Comparison of ENCODE assay signal across 1 cellular context in the genomic region with DNA sequence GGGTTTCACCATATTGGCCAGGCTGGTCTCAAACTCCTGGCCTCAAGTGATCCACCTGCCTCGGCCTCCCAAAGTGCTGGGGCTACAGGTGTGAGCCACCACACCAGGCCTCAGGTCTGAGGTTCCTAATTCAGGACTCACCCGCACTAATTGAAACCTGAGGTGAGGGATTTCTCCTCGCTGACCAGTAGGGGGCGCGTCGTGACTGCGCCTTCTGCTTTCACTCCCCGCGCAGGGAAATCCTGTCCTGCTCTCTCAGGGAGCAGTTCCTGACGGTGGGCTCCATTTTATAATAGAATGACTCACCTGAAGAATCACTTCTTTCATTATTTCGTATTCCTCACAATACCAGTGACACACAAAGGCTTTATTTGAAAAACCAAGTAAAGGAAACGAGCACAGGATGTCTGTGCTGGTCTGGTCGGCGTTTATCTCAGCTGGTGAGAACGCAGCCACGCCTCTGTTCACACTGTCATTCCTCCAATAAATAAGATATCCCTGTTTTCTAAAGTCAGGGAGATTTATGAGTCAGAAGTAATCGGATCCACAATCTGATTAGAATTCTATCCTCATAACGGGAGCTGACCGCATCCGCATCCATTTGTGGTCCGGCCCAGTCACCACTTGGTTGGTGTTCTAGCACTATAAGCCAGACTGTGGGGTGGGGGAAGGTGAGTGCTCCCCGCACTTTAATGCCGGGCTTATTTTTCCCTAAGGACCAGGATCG.
A peak's percentile ranks its signal among the peaks of the same experiment; 100 is the strongest.
TF ChIP-seq lines count a peak whose summit lies in the region.

No MANE protein-coding gene starts in this region.

TF ChIP-seq in HEK293, 187 proteins besides CTCF, POLR2A, EP300 and RAD21 (continued from another document and continues in another):
- TF ChIP-seq, protein P1, sequence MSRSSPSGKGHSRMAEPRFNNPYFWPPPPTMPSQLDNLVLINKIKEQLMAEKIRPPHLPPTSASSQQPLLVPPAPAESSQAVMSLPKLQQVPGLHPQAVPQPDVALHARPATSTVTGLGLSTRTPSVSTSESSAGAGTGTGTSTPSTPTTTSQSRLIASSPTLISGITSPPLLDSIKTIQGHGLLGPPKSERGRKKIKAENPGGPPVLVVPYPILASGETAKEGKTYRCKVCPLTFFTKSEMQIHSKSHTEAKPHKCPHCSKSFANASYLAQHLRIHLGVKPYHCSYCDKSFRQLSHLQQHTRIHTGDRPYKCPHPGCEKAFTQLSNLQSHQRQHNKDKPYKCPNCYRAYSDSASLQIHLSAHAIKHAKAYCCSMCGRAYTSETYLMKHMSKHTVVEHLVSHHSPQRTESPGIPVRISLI (tag by site-specific recombination; IDR thresholded peaks at IDR 0.05) = no peak
- TF ChIP-seq GLI4 (tag by site-specific recombination; IDR thresholded peaks at IDR 0.05) = no peak
- TF ChIP-seq, protein P2, sequence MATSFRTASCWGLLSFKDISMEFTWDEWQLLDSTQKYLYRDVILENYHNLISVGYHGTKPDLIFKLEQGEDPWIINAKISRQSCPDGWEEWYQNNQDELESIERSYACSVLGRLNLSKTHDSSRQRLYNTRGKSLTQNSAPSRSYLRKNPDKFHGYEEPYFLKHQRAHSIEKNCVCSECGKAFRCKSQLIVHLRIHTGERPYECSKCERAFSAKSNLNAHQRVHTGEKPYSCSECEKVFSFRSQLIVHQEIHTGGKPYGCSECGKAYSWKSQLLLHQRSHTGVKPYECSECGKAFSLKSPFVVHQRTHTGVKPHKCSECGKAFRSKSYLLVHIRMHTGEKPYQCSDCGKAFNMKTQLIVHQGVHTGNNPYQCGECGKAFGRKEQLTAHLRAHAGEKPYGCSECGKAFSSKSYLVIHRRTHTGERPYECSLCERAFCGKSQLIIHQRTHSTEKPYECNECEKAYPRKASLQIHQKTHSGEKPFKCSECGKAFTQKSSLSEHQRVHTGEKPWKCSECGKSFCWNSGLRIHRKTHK (tag by site-specific recombination; IDR thresholded peaks at IDR 0.05) = no peak
- no peak for TF ChIP-seq ZNF335 (tag by site-specific recombination; conservative IDR thresholded peaks at IDR 0.05)
- TF ChIP-seq, protein P3, sequence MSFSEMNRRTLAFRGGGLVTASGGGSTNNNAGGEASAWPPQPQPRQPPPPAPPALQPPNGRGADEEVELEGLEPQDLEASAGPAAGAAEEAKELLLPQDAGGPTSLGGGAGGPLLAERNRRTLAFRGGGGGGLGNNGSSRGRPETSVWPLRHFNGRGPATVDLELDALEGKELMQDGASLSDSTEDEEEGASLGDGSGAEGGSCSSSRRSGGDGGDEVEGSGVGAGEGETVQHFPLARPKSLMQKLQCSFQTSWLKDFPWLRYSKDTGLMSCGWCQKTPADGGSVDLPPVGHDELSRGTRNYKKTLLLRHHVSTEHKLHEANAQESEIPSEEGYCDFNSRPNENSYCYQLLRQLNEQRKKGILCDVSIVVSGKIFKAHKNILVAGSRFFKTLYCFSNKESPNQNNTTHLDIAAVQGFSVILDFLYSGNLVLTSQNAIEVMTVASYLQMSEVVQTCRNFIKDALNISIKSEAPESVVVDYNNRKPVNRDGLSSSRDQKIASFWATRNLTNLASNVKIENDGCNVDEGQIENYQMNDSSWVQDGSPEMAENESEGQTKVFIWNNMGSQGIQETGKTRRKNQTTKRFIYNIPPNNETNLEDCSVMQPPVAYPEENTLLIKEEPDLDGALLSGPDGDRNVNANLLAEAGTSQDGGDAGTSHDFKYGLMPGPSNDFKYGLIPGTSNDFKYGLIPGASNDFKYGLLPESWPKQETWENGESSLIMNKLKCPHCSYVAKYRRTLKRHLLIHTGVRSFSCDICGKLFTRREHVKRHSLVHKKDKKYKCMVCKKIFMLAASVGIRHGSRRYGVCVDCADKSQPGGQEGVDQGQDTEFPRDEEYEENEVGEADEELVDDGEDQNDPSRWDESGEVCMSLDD (tag by site-specific recombination; IDR thresholded peaks at IDR 0.05) = no peak
- TF ChIP-seq ZNF394 (tag by site-specific recombination; IDR thresholded peaks at IDR 0.05; ENCODE audit: borderline replicate concordance) = peak; percentile 35; the same call in 1 of the 2 replicates
- TF ChIP-seq SP7 (tag by site-specific recombination; IDR thresholded peaks at IDR 0.05) = peak; percentile 77
- peak; percentile 60; the same call in 1 of the 2 replicates for TF ChIP-seq KLF9 (tag by site-specific recombination; IDR thresholded peaks at IDR 0.05; ENCODE audit: low read depth)
- TF ChIP-seq MEIS1 (CRISPR knock-in tag; IDR thresholded peaks at IDR 0.05; ENCODE audit: borderline replicate concordance) = 0 out of 2 replicates have a peak, but pooled peaks have one; percentile 31
- TF ChIP-seq ZNF48 (tag by site-specific recombination; IDR thresholded peaks at IDR 0.05) = no peak
- no peak for TF ChIP-seq ZBTB1 (tag by site-specific recombination; IDR thresholded peaks at IDR 0.05)
- TF ChIP-seq FEZF1 (tag by site-specific recombination; IDR thresholded peaks at IDR 0.05) = peak; percentile 32; the same call in 1 of the 2 replicates
- TF ChIP-seq, protein P4, sequence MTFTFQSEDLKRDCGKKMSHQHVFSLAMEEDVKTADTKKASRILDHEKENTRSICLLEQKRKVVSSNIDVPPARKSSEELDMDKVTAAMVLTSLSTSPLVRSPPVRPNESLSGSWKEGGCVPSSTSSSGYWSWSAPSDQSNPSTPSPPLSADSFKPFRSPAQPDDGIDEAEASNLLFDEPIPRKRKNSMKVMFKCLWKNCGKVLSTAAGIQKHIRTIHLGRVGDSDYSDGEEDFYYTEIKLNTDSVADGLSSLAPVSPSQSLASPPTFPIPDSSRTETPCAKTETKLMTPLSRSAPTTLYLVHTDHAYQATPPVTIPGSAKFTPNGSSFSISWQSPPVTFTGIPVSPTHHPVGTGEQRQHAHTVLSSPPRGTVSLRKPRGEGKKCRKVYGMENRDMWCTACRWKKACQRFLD (tag by site-specific recombination; IDR thresholded peaks at IDR 0.05) = no peak
- TF ChIP-seq, protein P5, sequence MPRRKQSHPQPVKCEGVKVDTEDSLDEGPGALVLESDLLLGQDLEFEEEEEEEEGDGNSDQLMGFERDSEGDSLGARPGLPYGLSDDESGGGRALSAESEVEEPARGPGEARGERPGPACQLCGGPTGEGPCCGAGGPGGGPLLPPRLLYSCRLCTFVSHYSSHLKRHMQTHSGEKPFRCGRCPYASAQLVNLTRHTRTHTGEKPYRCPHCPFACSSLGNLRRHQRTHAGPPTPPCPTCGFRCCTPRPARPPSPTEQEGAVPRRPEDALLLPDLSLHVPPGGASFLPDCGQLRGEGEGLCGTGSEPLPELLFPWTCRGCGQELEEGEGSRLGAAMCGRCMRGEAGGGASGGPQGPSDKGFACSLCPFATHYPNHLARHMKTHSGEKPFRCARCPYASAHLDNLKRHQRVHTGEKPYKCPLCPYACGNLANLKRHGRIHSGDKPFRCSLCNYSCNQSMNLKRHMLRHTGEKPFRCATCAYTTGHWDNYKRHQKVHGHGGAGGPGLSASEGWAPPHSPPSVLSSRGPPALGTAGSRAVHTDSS (tag by site-specific recombination; IDR thresholded peaks at IDR 0.05) = no peak
- no peak; the same call in 1 of the 2 replicates for TF ChIP-seq ZNF184 (tag by site-specific recombination; IDR thresholded peaks at IDR 0.05)
- TF ChIP-seq ZNF311 (tag by site-specific recombination; IDR thresholded peaks at IDR 0.05; ENCODE audit: borderline replicate concordance) = no peak
- TF ChIP-seq TRIM28 (IDR thresholded peaks at IDR 0.05; ENCODE audit: borderline replicate concordance, low read length) = no peak
- peak; percentile 91 for TF ChIP-seq SCRT2 (tag by site-specific recombination; IDR thresholded peaks at IDR 0.05)
- TF ChIP-seq, protein P6, sequence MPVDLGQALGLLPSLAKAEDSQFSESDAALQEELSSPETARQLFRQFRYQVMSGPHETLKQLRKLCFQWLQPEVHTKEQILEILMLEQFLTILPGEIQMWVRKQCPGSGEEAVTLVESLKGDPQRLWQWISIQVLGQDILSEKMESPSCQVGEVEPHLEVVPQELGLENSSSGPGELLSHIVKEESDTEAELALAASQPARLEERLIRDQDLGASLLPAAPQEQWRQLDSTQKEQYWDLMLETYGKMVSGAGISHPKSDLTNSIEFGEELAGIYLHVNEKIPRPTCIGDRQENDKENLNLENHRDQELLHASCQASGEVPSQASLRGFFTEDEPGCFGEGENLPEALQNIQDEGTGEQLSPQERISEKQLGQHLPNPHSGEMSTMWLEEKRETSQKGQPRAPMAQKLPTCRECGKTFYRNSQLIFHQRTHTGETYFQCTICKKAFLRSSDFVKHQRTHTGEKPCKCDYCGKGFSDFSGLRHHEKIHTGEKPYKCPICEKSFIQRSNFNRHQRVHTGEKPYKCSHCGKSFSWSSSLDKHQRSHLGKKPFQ (tag by site-specific recombination; IDR thresholded peaks at IDR 0.05) = peak; percentile 97
- TF ChIP-seq, protein P7, sequence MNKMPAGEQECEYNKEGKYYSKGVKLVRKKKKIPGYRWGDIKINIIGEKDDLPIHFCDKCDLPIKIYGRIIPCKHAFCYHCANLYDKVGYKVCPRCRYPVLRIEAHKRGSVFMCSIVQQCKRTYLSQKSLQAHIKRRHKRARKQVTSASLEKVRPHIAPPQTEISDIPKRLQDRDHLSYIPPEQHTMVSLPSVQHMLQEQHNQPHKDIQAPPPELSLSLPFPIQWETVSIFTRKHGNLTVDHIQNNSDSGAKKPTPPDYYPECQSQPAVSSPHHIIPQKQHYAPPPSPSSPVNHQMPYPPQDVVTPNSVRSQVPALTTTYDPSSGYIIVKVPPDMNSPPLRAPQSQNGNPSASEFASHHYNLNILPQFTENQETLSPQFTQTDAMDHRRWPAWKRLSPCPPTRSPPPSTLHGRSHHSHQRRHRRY (tag by site-specific recombination; IDR thresholded peaks at IDR 0.05) = no peak
- TF ChIP-seq ZNF629 (tag by site-specific recombination; IDR thresholded peaks at IDR 0.05) = peak; percentile 82
- TF ChIP-seq, protein P8, sequence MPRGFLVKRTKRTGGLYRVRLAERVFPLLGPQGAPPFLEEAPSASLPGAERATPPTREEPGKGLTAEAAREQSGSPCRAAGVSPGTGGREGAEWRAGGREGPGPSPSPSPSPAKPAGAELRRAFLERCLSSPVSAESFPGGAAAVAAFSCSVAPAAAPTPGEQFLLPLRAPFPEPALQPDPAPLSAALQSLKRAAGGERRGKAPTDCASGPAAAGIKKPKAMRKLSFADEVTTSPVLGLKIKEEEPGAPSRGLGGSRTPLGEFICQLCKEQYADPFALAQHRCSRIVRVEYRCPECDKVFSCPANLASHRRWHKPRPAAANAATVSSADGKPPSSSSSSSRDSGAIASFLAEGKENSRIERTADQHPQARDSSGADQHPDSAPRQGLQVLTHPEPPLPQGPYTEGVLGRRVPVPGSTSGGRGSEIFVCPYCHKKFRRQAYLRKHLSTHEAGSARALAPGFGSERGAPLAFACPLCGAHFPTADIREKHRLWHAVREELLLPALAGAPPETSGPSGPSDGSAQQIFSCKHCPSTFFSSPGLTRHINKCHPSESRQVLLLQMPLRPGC (tag by site-specific recombination; IDR thresholded peaks at IDR 0.05) = no peak
- TF ChIP-seq KLF1 (tag by site-specific recombination; IDR thresholded peaks at IDR 0.05) = peak; percentile 33; the same call in 1 of the 2 replicates
- peak; percentile 72; the same call in 1 of the 2 replicates for TF ChIP-seq ZSCAN30 (tag by site-specific recombination; IDR thresholded peaks at IDR 0.05)
- TF ChIP-seq WT1 (tag by site-specific recombination; IDR thresholded peaks at IDR 0.05) = no peak
- TF ChIP-seq SALL2 (tag by site-specific recombination; IDR thresholded peaks at IDR 0.05; ENCODE audit: borderline replicate concordance) = no peak
- TF ChIP-seq, protein P9, sequence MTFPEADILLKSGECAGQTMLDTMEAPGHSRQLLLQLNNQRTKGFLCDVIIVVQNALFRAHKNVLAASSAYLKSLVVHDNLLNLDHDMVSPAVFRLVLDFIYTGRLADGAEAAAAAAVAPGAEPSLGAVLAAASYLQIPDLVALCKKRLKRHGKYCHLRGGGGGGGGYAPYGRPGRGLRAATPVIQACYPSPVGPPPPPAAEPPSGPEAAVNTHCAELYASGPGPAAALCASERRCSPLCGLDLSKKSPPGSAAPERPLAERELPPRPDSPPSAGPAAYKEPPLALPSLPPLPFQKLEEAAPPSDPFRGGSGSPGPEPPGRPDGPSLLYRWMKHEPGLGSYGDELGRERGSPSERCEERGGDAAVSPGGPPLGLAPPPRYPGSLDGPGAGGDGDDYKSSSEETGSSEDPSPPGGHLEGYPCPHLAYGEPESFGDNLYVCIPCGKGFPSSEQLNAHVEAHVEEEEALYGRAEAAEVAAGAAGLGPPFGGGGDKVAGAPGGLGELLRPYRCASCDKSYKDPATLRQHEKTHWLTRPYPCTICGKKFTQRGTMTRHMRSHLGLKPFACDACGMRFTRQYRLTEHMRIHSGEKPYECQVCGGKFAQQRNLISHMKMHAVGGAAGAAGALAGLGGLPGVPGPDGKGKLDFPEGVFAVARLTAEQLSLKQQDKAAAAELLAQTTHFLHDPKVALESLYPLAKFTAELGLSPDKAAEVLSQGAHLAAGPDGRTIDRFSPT (tag by site-specific recombination; IDR thresholded peaks at IDR 0.05) = peak; percentile 75
- no peak for TF ChIP-seq ZNF266 (tag by site-specific recombination; IDR thresholded peaks at IDR 0.05; ENCODE audit: low read depth)
- TF ChIP-seq ZNF366 (tag by site-specific recombination; conservative IDR thresholded peaks at IDR 0.05) = peak; percentile 95
- TF ChIP-seq, protein P10, sequence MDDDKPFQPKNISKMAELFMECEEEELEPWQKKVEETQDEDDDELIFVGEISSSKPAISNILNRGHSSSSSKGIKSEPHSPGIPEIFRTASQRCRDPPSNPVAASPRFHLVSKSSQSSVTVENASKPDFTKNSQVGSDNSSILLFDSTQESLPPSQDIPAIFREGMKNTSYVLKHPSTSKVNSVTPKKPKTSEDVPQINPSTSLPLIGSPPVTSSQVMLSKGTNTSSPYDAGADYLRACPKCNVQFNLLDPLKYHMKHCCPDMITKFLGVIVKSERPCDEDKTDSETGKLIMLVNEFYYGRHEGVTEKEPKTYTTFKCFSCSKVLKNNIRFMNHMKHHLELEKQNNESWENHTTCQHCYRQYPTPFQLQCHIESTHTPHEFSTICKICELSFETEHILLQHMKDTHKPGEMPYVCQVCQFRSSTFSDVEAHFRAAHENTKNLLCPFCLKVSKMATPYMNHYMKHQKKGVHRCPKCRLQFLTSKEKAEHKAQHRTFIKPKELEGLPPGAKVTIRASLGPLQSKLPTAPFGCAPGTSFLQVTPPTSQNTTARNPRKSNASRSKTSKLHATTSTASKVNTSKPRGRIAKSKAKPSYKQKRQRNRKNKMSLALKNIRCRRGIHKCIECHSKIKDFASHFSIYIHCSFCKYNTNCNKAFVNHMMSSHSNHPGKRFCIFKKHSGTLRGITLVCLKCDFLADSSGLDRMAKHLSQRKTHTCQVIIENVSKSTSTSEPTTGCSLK (tag by site-specific recombination; IDR thresholded peaks at IDR 0.05) = no peak
- TF ChIP-seq ZNF555 (tag by site-specific recombination; conservative IDR thresholded peaks at IDR 0.05) = no peak
- no peak for TF ChIP-seq ZNF792 (tag by site-specific recombination; IDR thresholded peaks at IDR 0.05)
- TF ChIP-seq ZEB2 (tag by site-specific recombination; IDR thresholded peaks at IDR 0.05) = peak; percentile 88; the same call in 1 of the 2 replicates
- TF ChIP-seq, protein P11, sequence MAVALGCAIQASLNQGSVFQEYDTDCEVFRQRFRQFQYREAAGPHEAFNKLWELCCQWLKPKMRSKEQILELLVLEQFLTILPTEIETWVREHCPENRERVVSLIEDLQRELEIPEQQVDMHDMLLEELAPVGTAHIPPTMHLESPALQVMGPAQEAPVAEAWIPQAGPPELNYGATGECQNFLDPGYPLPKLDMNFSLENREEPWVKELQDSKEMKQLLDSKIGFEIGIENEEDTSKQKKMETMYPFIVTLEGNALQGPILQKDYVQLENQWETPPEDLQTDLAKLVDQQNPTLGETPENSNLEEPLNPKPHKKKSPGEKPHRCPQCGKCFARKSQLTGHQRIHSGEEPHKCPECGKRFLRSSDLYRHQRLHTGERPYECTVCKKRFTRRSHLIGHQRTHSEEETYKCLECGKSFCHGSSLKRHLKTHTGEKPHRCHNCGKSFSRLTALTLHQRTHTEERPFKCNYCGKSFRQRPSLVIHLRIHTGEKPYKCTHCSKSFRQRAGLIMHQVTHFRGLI (tag by site-specific recombination; IDR thresholded peaks at IDR 0.05) = peak; percentile 57; the same call in 1 of the 2 replicates
- peak; percentile 70; the same call in 1 of the 2 replicates for TF ChIP-seq ZNF391 (tag by site-specific recombination; IDR thresholded peaks at IDR 0.05; ENCODE audit: borderline replicate concordance, low read depth)
